In the genomic region with DNA sequence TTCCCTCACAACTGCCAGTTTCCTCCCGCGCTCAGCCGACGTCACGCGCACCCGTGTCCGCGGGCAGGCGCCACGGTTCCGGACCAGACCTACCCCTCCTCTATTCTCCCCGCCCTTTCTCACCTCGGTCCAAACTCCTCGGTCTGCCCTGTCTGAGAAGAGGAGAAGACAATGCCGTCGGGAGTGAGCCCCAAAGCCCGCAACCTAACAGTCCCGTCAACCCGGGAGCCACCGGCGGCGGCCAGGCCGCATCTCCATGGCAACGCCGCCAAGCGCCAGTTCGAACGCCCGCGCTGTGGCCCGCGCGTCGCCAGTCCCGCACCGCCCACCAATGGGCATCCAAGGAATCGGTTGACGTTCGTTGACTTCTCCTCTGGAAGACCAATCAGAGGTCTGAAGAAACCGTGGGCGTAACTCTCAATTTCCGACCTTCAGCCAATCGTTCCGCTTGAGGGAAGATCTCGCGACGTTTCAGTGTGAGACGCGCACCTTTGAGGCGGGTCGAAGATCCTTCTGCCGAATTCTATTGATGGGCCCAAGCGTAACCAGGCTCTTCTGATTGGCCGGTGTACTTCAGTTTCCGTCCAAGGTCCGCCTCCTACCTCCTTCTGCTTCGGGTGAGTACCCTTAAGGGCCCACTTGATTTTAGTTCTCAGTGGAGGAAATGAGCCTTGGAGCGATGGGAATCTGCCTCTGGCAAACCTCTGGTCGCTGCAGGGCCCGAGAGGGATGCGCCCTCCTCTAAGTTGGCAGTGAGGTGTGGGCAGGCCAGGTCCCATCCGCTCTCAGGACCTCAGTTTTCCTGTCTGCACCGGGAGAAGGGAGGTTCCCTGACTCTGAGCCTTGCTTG, we compare ENCODE assay signal across 1 cellular context.
TF ChIP-seq lines count a peak whose summit lies in the region.

A gene with protein sequence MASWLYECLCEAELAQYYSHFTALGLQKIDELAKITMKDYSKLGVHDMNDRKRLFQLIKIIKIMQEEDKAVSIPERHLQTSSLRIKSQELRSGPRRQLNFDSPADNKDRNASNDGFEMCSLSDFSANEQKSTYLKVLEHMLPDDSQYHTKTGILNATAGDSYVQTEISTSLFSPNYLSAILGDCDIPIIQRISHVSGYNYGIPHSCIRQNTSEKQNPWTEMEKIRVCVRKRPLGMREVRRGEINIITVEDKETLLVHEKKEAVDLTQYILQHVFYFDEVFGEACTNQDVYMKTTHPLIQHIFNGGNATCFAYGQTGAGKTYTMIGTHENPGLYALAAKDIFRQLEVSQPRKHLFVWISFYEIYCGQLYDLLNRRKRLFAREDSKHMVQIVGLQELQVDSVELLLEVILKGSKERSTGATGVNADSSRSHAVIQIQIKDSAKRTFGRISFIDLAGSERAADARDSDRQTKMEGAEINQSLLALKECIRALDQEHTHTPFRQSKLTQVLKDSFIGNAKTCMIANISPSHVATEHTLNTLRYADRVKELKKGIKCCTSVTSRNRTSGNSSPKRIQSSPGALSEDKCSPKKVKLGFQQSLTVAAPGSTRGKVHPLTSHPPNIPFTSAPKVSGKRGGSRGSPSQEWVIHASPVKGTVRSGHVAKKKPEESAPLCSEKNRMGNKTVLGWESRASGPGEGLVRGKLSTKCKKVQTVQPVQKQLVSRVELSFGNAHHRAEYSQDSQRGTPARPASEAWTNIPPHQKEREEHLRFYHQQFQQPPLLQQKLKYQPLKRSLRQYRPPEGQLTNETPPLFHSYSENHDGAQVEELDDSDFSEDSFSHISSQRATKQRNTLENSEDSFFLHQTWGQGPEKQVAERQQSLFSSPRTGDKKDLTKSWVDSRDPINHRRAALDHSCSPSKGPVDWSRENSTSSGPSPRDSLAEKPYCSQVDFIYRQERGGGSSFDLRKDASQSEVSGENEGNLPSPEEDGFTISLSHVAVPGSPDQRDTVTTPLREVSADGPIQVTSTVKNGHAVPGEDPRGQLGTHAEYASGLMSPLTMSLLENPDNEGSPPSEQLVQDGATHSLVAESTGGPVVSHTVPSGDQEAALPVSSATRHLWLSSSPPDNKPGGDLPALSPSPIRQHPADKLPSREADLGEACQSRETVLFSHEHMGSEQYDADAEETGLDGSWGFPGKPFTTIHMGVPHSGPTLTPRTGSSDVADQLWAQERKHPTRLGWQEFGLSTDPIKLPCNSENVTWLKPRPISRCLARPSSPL (N-terminal part only) (minus strand): TSS at position 286 of the 850 bp plus-strand sequence. CDS start 17,922 bp downstream, outside the sequence.
A gene (plus strand): TSS at position 587 of the 850 bp plus-strand sequence. CDS start 9,471 bp downstream, outside the sequence.

TF ChIP-seq in GM12878, 131 proteins besides CTCF, POLR2A, EP300 and RAD21 (continued from another document and continues in another):
- TF ChIP-seq, protein P1, sequence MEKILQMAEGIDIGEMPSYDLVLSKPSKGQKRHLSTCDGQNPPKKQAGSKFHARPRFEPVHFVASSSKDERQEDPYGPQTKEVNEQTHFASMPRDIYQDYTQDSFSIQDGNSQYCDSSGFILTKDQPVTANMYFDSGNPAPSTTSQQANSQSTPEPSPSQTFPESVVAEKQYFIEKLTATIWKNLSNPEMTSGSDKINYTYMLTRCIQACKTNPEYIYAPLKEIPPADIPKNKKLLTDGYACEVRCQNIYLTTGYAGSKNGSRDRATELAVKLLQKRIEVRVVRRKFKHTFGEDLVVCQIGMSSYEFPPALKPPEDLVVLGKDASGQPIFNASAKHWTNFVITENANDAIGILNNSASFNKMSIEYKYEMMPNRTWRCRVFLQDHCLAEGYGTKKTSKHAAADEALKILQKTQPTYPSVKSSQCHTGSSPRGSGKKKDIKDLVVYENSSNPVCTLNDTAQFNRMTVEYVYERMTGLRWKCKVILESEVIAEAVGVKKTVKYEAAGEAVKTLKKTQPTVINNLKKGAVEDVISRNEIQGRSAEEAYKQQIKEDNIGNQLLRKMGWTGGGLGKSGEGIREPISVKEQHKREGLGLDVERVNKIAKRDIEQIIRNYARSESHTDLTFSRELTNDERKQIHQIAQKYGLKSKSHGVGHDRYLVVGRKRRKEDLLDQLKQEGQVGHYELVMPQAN (conservative IDR thresholded peaks at IDR 0.05): peak; percentile 100
- peak; percentile 62; the same call in 2 of the 3 replicates for TF ChIP-seq POU2F2 (IDR thresholded peaks at IDR 0.05; ENCODE audit: borderline replicate concordance, low read depth, low read length)
- TF ChIP-seq HCFC1 (IDR thresholded peaks at IDR 0.05; ENCODE audit: low read length): peak; percentile 56
- peak in 1 of 2 experiments; percentile 72; a peak in 2 of 3 replicates for TF ChIP-seq EGR1 (IDR thresholded peaks at IDR 0.05; ENCODE audit: borderline replicate concordance in 1 of 2, low read depth in 2 of 2, low read length in 2 of 2)
- TF ChIP-seq, protein P2, sequence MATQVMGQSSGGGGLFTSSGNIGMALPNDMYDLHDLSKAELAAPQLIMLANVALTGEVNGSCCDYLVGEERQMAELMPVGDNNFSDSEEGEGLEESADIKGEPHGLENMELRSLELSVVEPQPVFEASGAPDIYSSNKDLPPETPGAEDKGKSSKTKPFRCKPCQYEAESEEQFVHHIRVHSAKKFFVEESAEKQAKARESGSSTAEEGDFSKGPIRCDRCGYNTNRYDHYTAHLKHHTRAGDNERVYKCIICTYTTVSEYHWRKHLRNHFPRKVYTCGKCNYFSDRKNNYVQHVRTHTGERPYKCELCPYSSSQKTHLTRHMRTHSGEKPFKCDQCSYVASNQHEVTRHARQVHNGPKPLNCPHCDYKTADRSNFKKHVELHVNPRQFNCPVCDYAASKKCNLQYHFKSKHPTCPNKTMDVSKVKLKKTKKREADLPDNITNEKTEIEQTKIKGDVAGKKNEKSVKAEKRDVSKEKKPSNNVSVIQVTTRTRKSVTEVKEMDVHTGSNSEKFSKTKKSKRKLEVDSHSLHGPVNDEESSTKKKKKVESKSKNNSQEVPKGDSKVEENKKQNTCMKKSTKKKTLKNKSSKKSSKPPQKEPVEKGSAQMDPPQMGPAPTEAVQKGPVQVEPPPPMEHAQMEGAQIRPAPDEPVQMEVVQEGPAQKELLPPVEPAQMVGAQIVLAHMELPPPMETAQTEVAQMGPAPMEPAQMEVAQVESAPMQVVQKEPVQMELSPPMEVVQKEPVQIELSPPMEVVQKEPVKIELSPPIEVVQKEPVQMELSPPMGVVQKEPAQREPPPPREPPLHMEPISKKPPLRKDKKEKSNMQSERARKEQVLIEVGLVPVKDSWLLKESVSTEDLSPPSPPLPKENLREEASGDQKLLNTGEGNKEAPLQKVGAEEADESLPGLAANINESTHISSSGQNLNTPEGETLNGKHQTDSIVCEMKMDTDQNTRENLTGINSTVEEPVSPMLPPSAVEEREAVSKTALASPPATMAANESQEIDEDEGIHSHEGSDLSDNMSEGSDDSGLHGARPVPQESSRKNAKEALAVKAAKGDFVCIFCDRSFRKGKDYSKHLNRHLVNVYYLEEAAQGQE (IDR thresholded peaks at IDR 0.05; ENCODE audit: low read depth, low read length): no peak
- TF ChIP-seq ESRRA (IDR thresholded peaks at IDR 0.05; ENCODE audit: low read length): no peak
- peak; percentile 22 to 59; a peak in 1 of 4 replicates for TF ChIP-seq IKZF2 (IDR thresholded peaks at IDR 0.05)
- TF ChIP-seq TCF7 (IDR thresholded peaks at IDR 0.05; ENCODE audit: borderline replicate concordance): no peak
- TF ChIP-seq, protein P3, sequence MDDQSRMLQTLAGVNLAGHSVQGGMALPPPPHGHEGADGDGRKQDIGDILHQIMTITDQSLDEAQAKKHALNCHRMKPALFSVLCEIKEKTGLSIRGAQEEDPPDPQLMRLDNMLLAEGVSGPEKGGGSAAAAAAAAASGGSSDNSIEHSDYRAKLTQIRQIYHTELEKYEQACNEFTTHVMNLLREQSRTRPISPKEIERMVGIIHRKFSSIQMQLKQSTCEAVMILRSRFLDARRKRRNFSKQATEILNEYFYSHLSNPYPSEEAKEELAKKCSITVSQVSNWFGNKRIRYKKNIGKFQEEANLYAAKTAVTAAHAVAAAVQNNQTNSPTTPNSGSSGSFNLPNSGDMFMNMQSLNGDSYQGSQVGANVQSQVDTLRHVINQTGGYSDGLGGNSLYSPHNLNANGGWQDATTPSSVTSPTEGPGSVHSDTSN (IDR thresholded peaks at IDR 0.05; ENCODE audit: insufficient replicate concordance, low read depth, low read length): peak; percentile 76
- TF ChIP-seq STAT3 (IDR thresholded peaks at IDR 0.05; ENCODE audit: low read depth, low read length): no peak
- TF ChIP-seq, protein P4, sequence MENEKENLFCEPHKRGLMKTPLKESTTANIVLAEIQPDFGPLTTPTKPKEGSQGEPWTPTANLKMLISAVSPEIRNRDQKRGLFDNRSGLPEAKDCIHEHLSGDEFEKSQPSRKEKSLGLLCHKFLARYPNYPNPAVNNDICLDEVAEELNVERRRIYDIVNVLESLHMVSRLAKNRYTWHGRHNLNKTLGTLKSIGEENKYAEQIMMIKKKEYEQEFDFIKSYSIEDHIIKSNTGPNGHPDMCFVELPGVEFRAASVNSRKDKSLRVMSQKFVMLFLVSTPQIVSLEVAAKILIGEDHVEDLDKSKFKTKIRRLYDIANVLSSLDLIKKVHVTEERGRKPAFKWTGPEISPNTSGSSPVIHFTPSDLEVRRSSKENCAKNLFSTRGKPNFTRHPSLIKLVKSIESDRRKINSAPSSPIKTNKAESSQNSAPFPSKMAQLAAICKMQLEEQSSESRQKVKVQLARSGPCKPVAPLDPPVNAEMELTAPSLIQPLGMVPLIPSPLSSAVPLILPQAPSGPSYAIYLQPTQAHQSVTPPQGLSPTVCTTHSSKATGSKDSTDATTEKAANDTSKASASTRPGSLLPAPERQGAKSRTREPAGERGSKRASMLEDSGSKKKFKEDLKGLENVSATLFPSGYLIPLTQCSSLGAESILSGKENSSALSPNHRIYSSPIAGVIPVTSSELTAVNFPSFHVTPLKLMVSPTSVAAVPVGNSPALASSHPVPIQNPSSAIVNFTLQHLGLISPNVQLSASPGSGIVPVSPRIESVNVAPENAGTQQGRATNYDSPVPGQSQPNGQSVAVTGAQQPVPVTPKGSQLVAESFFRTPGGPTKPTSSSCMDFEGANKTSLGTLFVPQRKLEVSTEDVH (IDR thresholded peaks at IDR 0.05; ENCODE audit: low read depth, partially characterized antibody): no peak
- TF ChIP-seq MEF2B (IDR thresholded peaks at IDR 0.05; ENCODE audit: partially characterized antibody, poor library complexity, severe bottlenecking): no peak
- TF ChIP-seq ZNF207 (IDR thresholded peaks at IDR 0.05; ENCODE audit: borderline replicate concordance): peak; percentile 85
- no peak for TF ChIP-seq JUNB (IDR thresholded peaks at IDR 0.05)
- peak; percentile 84 for TF ChIP-seq FOS (IDR thresholded peaks at IDR 0.05; ENCODE audit: borderline replicate concordance, extremely low read depth, insufficient read length)
- TF ChIP-seq PAX5 (IDR thresholded peaks at IDR 0.05; ENCODE audit: borderline replicate concordance, low read depth, low read length): peak; percentile 9; the same call in 1 of the 2 replicates
- peak; percentile 50; the same call in 1 of the 2 replicates for TF ChIP-seq EED (IDR thresholded peaks at IDR 0.05; ENCODE audit: low read depth)
- TF ChIP-seq FOXK2 (IDR thresholded peaks at IDR 0.05): no peak
- TF ChIP-seq, protein P5, sequence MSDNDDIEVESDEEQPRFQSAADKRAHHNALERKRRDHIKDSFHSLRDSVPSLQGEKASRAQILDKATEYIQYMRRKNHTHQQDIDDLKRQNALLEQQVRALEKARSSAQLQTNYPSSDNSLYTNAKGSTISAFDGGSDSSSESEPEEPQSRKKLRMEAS (IDR thresholded peaks at IDR 0.05; ENCODE audit: low read depth, low read length): no peak; the same call in 1 of the 2 replicates
- no peak; the same call in 1 of the 2 replicates for TF ChIP-seq NBN (IDR thresholded peaks at IDR 0.05)
- TF ChIP-seq TCF12 (IDR thresholded peaks at IDR 0.05; ENCODE audit: low read depth, low read length): 0 out of 2 replicates have a peak, but pooled peaks have one; percentile 10
- peak; percentile 77 for TF ChIP-seq BRCA1 (IDR thresholded peaks at IDR 0.05; ENCODE audit: low read depth, low read length)
- TF ChIP-seq CEBPB (IDR thresholded peaks at IDR 0.05; ENCODE audit: borderline replicate concordance in 1 of 2, low read depth in 2 of 2, low read length in 2 of 2): no peak
- TF ChIP-seq, protein P6, sequence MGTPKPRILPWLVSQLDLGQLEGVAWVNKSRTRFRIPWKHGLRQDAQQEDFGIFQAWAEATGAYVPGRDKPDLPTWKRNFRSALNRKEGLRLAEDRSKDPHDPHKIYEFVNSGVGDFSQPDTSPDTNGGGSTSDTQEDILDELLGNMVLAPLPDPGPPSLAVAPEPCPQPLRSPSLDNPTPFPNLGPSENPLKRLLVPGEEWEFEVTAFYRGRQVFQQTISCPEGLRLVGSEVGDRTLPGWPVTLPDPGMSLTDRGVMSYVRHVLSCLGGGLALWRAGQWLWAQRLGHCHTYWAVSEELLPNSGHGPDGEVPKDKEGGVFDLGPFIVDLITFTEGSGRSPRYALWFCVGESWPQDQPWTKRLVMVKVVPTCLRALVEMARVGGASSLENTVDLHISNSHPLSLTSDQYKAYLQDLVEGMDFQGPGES (IDR thresholded peaks at IDR 0.05): peak; percentile 91
- 0 out of 2 replicates have a peak, but pooled peaks have one; percentile 52 for TF ChIP-seq PML (IDR thresholded peaks at IDR 0.05; ENCODE audit: low read length)
- TF ChIP-seq ZNF384 (IDR thresholded peaks at IDR 0.05; ENCODE audit: borderline replicate concordance, low read depth, low read length): no peak
- TF ChIP-seq RAD51 (IDR thresholded peaks at IDR 0.05): no peak
- TF ChIP-seq BMI1 (IDR thresholded peaks at IDR 0.05; ENCODE audit: borderline replicate concordance): peak; percentile 99
- TF ChIP-seq SREBF2 (IDR thresholded peaks at IDR 0.05; ENCODE audit: low read length): no peak
- TF ChIP-seq, protein P7, sequence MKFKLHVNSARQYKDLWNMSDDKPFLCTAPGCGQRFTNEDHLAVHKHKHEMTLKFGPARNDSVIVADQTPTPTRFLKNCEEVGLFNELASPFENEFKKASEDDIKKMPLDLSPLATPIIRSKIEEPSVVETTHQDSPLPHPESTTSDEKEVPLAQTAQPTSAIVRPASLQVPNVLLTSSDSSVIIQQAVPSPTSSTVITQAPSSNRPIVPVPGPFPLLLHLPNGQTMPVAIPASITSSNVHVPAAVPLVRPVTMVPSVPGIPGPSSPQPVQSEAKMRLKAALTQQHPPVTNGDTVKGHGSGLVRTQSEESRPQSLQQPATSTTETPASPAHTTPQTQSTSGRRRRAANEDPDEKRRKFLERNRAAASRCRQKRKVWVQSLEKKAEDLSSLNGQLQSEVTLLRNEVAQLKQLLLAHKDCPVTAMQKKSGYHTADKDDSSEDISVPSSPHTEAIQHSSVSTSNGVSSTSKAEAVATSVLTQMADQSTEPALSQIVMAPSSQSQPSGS (IDR thresholded peaks at IDR 0.05; ENCODE audit: low read length): no peak
- peak; percentile 91 for TF ChIP-seq CREM (IDR thresholded peaks at IDR 0.05; ENCODE audit: low read depth)
- TF ChIP-seq NR2F1 (conservative IDR thresholded peaks at IDR 0.05): 0 out of 2 replicates have a peak, but pooled peaks have one; percentile 27
- TF ChIP-seq, protein P8, sequence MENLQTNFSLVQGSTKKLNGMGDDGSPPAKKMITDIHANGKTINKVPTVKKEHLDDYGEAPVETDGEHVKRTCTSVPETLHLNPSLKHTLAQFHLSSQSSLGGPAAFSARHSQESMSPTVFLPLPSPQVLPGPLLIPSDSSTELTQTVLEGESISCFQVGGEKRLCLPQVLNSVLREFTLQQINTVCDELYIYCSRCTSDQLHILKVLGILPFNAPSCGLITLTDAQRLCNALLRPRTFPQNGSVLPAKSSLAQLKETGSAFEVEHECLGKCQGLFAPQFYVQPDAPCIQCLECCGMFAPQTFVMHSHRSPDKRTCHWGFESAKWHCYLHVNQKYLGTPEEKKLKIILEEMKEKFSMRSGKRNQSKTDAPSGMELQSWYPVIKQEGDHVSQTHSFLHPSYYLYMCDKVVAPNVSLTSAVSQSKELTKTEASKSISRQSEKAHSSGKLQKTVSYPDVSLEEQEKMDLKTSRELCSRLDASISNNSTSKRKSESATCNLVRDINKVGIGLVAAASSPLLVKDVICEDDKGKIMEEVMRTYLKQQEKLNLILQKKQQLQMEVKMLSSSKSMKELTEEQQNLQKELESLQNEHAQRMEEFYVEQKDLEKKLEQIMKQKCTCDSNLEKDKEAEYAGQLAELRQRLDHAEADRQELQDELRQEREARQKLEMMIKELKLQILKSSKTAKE (IDR thresholded peaks at IDR 0.05; ENCODE audit: low read depth, poor library complexity, severe bottlenecking): no peak
- no peak for TF ChIP-seq TBL1XR1 (IDR thresholded peaks at IDR 0.05; ENCODE audit: low read depth, low read length)
